ENCODE assay signal across 8 cellular contexts in the genomic region with DNA sequence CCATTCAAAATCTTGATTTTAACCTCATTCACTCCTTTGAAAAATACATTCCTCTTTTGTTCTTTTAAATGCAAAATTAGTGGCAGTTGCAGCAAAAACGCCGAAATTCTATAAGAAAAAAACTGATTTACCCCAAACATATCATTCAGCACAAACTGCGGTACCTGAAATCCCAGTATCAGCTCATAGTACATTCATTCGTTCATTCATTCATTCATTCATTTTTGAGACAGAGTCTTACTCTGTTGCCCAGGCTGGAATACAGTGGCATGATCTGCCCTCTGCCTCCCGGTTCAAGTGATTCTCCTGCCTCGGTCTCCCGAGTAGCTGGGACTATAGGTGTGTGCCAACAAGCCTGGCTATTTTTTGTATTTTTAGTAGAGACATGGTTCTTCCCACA. TPM values are rescaled to one million over a fixed set of nuclear protein-coding genes. Genes with fewer than 3 reads are reported as not detected.
"Had no signal": no experiment of that assay in that cellular context is flagged by ENCODE, and none has a peak within 500 bp of the region (broad histone marks: within the 10 kb centered on the region; RNA-seq: fewer than 3 reads in every experiment).

No MANE protein-coding gene starts in this region.

- FAIRE-seq: H1, HTR-8/SVneo had no signal

- H3K4me3 ChIP-seq: GM23338 had no signal

- DNase-seq: H9, HCEC 1CT, KG1 had no signal

- H3K4me2 ChIP-seq: GM23338 had no signal

- H2AFZ ChIP-seq: GM23338 had no signal

- ATAC-seq: GM23338 had no signal

RNA-seq across cellular contexts. Expression of a gene that starts 20.4 kb away (rescaled TPM):
- total RNA-seq: HT-29 had no signal
- polyA plus RNA-seq: IgD-negative memory B cell had no signal
